Comparison of ENCODE assay signal across 8 cellular contexts in the genomic region with DNA sequence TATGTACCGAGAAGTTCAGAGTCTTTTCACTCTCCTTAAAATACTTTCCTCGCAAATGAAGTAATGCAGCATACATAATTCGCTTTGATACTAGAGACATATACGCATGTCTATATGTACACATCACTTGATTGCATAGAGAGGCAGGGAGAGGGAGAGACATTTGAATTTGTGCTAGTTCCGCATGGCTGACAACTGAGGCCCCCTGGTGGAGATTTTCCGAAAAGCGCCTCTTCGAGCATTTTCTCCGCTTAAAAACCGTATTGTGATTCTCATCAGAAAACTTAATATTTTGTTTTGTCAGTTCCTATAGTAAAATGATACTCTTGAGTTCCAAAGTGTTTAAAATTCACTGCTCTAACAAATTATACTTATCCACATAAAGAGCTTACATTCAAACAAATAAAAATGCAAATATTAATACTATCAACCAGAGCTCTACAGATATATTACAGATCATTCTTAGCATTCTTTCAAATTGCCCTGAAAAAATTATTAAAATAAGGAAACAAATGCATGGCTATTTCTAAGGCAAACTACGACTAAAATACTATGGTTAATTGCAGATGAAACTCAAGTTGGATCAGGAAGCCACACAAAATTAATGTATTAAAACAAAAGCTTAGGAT. TPM values are rescaled to one million over a fixed set of nuclear protein-coding genes. Genes with fewer than 3 reads are reported as not detected.
A peak's percentile ranks its signal among the peaks of the same experiment; 100 is the strongest.
DNase-seq lines count a peak whose midpoint lies in the region; ATAC-seq and TF ChIP-seq lines count a peak whose summit lies in the region.

No MANE protein-coding gene starts in this region.

- peak; percentile 59 to 87 (median 75) for TF ChIP-seq CTCF in gastrocnemius medialis (IDR thresholded peaks at IDR 0.05 in 4 of 5, conservative IDR thresholded peaks at IDR 0.05 in 1 of 5)

- H3K9me3 ChIP-seq in gastrocnemius medialis: no peaks in the 10 kb centered on the region

- H3K36me3 ChIP-seq in gastrocnemius medialis: no peaks in the 10 kb centered on the region

- no peak for TF ChIP-seq POLR2A in gastrocnemius medialis (IDR thresholded peaks at IDR 0.05)

- no peaks in the 10 kb centered on the region for H3K27me3 ChIP-seq in gastrocnemius medialis

- DNase-seq in COLO829 (ENCODE audit: low spot score) (peak; percentile 85), KBM-7 (peak; percentile 80), SKM-1 (lab: John Stamatoyannopoulos, UW; ENCODE audit: unreplicated experiment) (peak; percentile 71), left cardiac atrium (no peak), gastrocnemius medialis (no peak), GOT3 (lab: John Stamatoyannopoulos, UW) (no peak)
- DNase-seq in activated naive CD8-positive, alpha-beta T cell treated with anti-CD3 and anti-CD28 coated beads, Interleukin-2, amount 50 U/mL, for 16 hours (ENCODE audit: low read depth, low spot score): peak; percentile 13

- H3K27ac ChIP-seq in gastrocnemius medialis: peak overlapping the region in 2 of 4 donors; percentile 62 to 74

- ATAC-seq in left cardiac atrium (peak; percentile 47 to 61), gastrocnemius medialis (no peak), HG03095 (IDR thresholded peaks at IDR 0.05; ENCODE audit: unreplicated experiment) (no peak)

- in situ Hi-C loops in KBM-7 (cut with MboI; ENCODE audit: low pct_unique_long_range_greater_than_20kb, low sequenced_read_pairs) (no loop called here), gastrocnemius medialis (cut with MboI; ENCODE audit: low sequenced_read_pairs in 4 of 4) (loop anchor here in 1 of 4 donors (25.0 kb wide), 1 partner anchor 1163 kb away; no protein-coding TSS in a partner anchor)

- H3K4me3 ChIP-seq in gastrocnemius medialis: peak overlapping the region in 3 of 4 donors; percentile 26 to 56 (median 43)

- intact Hi-C loops in left cardiac atrium (cut with DNase I) (loop anchor here (5.0 to 10.0 kb wide), 2 partner anchors 1153 to 1155 kb away; no protein-coding TSS in a partner anchor), gastrocnemius medialis (cut with DNase I; ENCODE audit: low total_unique reads) (loop anchor here (2.0 to 5.0 kb wide), 2 partner anchors 1138 to 1153 kb away; no protein-coding TSS in a partner anchor)

- peaks cover 24 to 28% of the 10 kb centered on the region in 2 donors for H3K4me1 ChIP-seq in gastrocnemius medialis

RNA-seq across cellular contexts. Expression of a gene that starts 0.6 kb away (rescaled TPM):
- total RNA-seq in left cardiac atrium: 1 to 10 TPM; 1.6 to 2.6 TPM
- total RNA-seq in gastrocnemius medialis: 10 to 100 TPM in 3 of 4 donors, 1 to 10 TPM in 1; 2.4 to 46.7 (median 26.9) TPM

RNA-seq across cellular contexts. Expression of a gene that starts 15.1 kb away (rescaled TPM):
- total RNA-seq in left cardiac atrium (10 to 100 TPM; 34.8 to 36.9 TPM), gastrocnemius medialis (10 to 100 TPM; 51.9 to 66.0 (median 57.3) TPM)

Comparison
In these comparisons a context has a peak if more than half of its experiments do, and no peak if none do; other contexts are left out.
1. DNase-seq: peak in COLO829 (single experiment), KBM-7 (single experiment), SKM-1 (single experiment) and activated naive CD8-positive, alpha-beta T cell treated with anti-CD3 and anti-CD28 coated beads, Interleukin-2, amount 50 U/mL, for 16 hours (single experiment); none in left cardiac atrium (single experiment), gastrocnemius medialis (0 of 2) and GOT3 (single experiment).
2. ATAC-seq: peak in left cardiac atrium (2 of 2); none in gastrocnemius medialis (0 of 2) and HG03095 (single experiment).